15 cellular contexts compared by ENCODE assay signal in genomic region chr21:46118871-46119564, GRCh38. TPM values are rescaled to one million over a fixed set of nuclear protein-coding genes. Genes with fewer than 3 reads are reported as not detected.
DNase-seq lines count a peak whose midpoint lies in the region; ATAC-seq and TF ChIP-seq lines count a peak whose summit lies in the region.
"Had no signal": no experiment of that assay in that cellular context is flagged by ENCODE, and none has a peak within 500 bp of the region (broad histone marks: within the 10 kb centered on the region; RNA-seq: fewer than 3 reads in every experiment).

No MANE protein-coding gene starts in this region.

- no peak for ATAC-seq in activated naive CD8-positive, alpha-beta T cell treated with anti-CD3 and anti-CD28 coated beads, Interleukin-2, amount 10 ng/mL, durations not matched to agents 7 days and 5 days (ENCODE audit: low read depth)
- no peak for ATAC-seq in activated naive CD8-positive, alpha-beta T cell treated with anti-CD3 and anti-CD28 coated beads, Interleukin-2, amount 50 U/mL, for 24 hours
- ATAC-seq in upper lobe of right lung: no peak

- intact Hi-C loops in upper lobe of right lung (cut with DNase I): no loop called here

- peaks cover 47% of the 10 kb centered on the region for H3K36me3 ChIP-seq in upper lobe of right lung

- no peaks in the 10 kb centered on the region for H3K9me3 Mint-ChIP-seq in activated naive CD8-positive, alpha-beta T cell treated with anti-CD3 and anti-CD28 coated beads, Interleukin-2, amount 10 ng/mL, durations not matched to agents 7 days and 5 days
- H3K9me3 Mint-ChIP-seq in activated naive CD8-positive, alpha-beta T cell treated with anti-CD3 and anti-CD28 coated beads, Interleukin-2, amount 50 U/mL, for 24 hours: no peaks in the 10 kb centered on the region
- H3K9me3 Mint-ChIP-seq: activated T-helper 2 cell treated with anti-CD3 and anti-CD28 coated beads, Interferon-gamma antibody, Interleukin-2, Interleukin-4, amounts not matched to agents 10 μg/mL and 5 μg/mL and 100 μg/mL, durations not matched to agents 14 hours and 24 hours and 36 hours had no signal

- no peak overlapping the region for H3K27ac Mint-ChIP-seq in activated naive CD8-positive, alpha-beta T cell treated with anti-CD3 and anti-CD28 coated beads, Interleukin-2, amount 10 ng/mL, durations not matched to agents 7 days and 5 days
- H3K27ac Mint-ChIP-seq in activated naive CD8-positive, alpha-beta T cell treated with anti-CD3 and anti-CD28 coated beads, Interleukin-2, amount 50 U/mL, for 24 hours: no peak overlapping the region
- H3K27ac Mint-ChIP-seq: activated T-helper 2 cell treated with anti-CD3 and anti-CD28 coated beads, Interferon-gamma antibody, Interleukin-2, Interleukin-4, amounts not matched to agents 10 μg/mL and 5 μg/mL and 100 μg/mL, durations not matched to agents 14 hours and 24 hours and 36 hours had no signal

- H3K4me1 ChIP-seq in upper lobe of right lung: no peaks in the 10 kb centered on the region

- no peaks in the 10 kb centered on the region for H3K27me3 Mint-ChIP-seq in activated naive CD8-positive, alpha-beta T cell treated with anti-CD3 and anti-CD28 coated beads, Interleukin-2, amount 10 ng/mL, durations not matched to agents 7 days and 5 days
- H3K27me3 Mint-ChIP-seq in activated naive CD8-positive, alpha-beta T cell treated with anti-CD3 and anti-CD28 coated beads, Interleukin-2, amount 50 U/mL, for 24 hours: no peaks in the 10 kb centered on the region

- peak; percentile 20 for DNase-seq in activated naive CD8-positive, alpha-beta T cell treated with anti-CD3 and anti-CD28 coated beads, Interleukin-2, amount 10 ng/mL, durations not matched to agents 7 days and 5 days
- no peak for DNase-seq in activated naive CD8-positive, alpha-beta T cell treated with anti-CD3 and anti-CD28 coated beads, Interleukin-2, amount 50 U/mL, for 24 hours
- peak; percentile 46 for DNase-seq in ecto neural progenitor cell (ENCODE audit: low spot score)
- DNase-seq in mesenteric fat pad (ENCODE audit: low spot score): peak; percentile 81
- peak; percentile 57 for DNase-seq in upper lobe of right lung
- no peak for DNase-seq in GM19238 (ENCODE audit: insufficient read length, low spot score)
- DNase-seq in cerebellar nuclear complex (lab: John Stamatoyannopoulos, UW): no peak
- no peak for DNase-seq in NCI-H345 treated with DMSO at 0.1 percent for 48 hours (lab: John Stamatoyannopoulos, UW; ENCODE audit: unreplicated experiment)
- DNase-seq: EL; GM23248; hippocampal formation; nucleus accumbens; stimulated activated CD4-positive, alpha-beta T cell treated with anti-CD3 and anti-CD28 coated beads, Interleukin-2, amount 100 ng/mL, for 48 hours had no signal

- no peaks in the 10 kb centered on the region for H3K36me3 Mint-ChIP-seq in activated naive CD8-positive, alpha-beta T cell treated with anti-CD3 and anti-CD28 coated beads, Interleukin-2, amount 10 ng/mL, durations not matched to agents 7 days and 5 days
- peaks cover 5% of the 10 kb centered on the region for H3K36me3 Mint-ChIP-seq in activated naive CD8-positive, alpha-beta T cell treated with anti-CD3 and anti-CD28 coated beads, Interleukin-2, amount 50 U/mL, for 24 hours (ENCODE audit: low read depth)

- H3K4me3 ChIP-seq in upper lobe of right lung: no peak overlapping the region
- H3K4me3 ChIP-seq: GM23248 had no signal

- H3K4me3 Mint-ChIP-seq in activated naive CD8-positive, alpha-beta T cell treated with anti-CD3 and anti-CD28 coated beads, Interleukin-2, amount 10 ng/mL, durations not matched to agents 7 days and 5 days: no peak overlapping the region
- H3K4me3 Mint-ChIP-seq in activated naive CD8-positive, alpha-beta T cell treated with anti-CD3 and anti-CD28 coated beads, Interleukin-2, amount 50 U/mL, for 24 hours: no peak overlapping the region

- POLR2A ChIA-PET in activated naive CD8-positive, alpha-beta T cell treated with anti-CD3 and anti-CD28 coated beads, Interleukin-2, amount 10 ng/mL, durations not matched to agents 7 days and 5 days (lab: Charles Lee): no interaction called here

- TF ChIP-seq CTCF in upper lobe of right lung (IDR thresholded peaks at IDR 0.05): no peak

- peaks cover 5% of the 10 kb centered on the region for H3K9me3 ChIP-seq in upper lobe of right lung

- no peak overlapping the region for H3K27ac ChIP-seq in upper lobe of right lung
- H3K27ac ChIP-seq: GM23248, HL-60 had no signal

- no peaks in the 10 kb centered on the region for H3K4me1 Mint-ChIP-seq in activated naive CD8-positive, alpha-beta T cell treated with anti-CD3 and anti-CD28 coated beads, Interleukin-2, amount 10 ng/mL, durations not matched to agents 7 days and 5 days
- H3K4me1 Mint-ChIP-seq in activated naive CD8-positive, alpha-beta T cell treated with anti-CD3 and anti-CD28 coated beads, Interleukin-2, amount 50 U/mL, for 24 hours: no peaks in the 10 kb centered on the region

- no peaks in the 10 kb centered on the region for H3K27me3 ChIP-seq in upper lobe of right lung

RNA-seq across cellular contexts. Expression of gene COL6A2, which starts 21.1 kb away (rescaled TPM):
- 10 to 100 TPM; 23.8 to 23.9 TPM for total RNA-seq in activated naive CD8-positive, alpha-beta T cell treated with anti-CD3 and anti-CD28 coated beads, Interleukin-2, amount 10 ng/mL, durations not matched to agents 7 days and 5 days
- total RNA-seq in mesenteric fat pad: 735 TPM
- total RNA-seq in upper lobe of right lung: 269 TPM

RNA-seq across cellular contexts. Expression of gene FTCD, which starts 36.4 kb away (rescaled TPM):
- total RNA-seq in activated naive CD8-positive, alpha-beta T cell treated with anti-CD3 and anti-CD28 coated beads, Interleukin-2, amount 10 ng/mL, durations not matched to agents 7 days and 5 days: 1 to 10 TPM in 1 of 2 experiments, under 1 TPM in 1; 0.65 to 1.3 TPM
- total RNA-seq in mesenteric fat pad: 0.32 TPM
- total RNA-seq in upper lobe of right lung: 0.46 TPM
- total RNA-seq: GM23248 had no signal

Comparison
In these comparisons a context has a peak if more than half of its experiments do, and no peak if none do; other contexts are left out.
1. DNase-seq: peak in activated naive CD8-positive, alpha-beta T cell treated with anti-CD3 and anti-CD28 coated beads, Interleukin-2, amount 10 ng/mL, durations not matched to agents 7 days and 5 days (single experiment), ecto neural progenitor cell (single experiment), mesenteric fat pad (single experiment) and upper lobe of right lung (single experiment); none in activated naive CD8-positive, alpha-beta T cell treated with anti-CD3 and anti-CD28 coated beads, Interleukin-2, amount 50 U/mL, for 24 hours (single experiment), GM19238 (single experiment), cerebellar nuclear complex (0 of 2) and NCI-H345 treated with DMSO at 0.1 percent for 48 hours (single experiment).
2. RNA of gene COL6A2, which starts 21.1 kb away (total RNA-seq): 735 TPM in mesenteric fat pad (single experiment) and 269 TPM in upper lobe of right lung (single experiment); 23.8 to 23.9 TPM in activated naive CD8-positive, alpha-beta T cell treated with anti-CD3 and anti-CD28 coated beads, Interleukin-2, amount 10 ng/mL, durations not matched to agents 7 days and 5 days; every median in the first group is over 10 times any median in the second.